In genomic region chr14:21475767-21476525, GRCh38 we compare ENCODE assay signal across 8 cellular contexts. TPM values are rescaled to one million over a fixed set of nuclear protein-coding genes. Genes with fewer than 3 reads are reported as not detected.
DNase-seq lines count a peak whose midpoint lies in the region; ATAC-seq, FAIRE-seq and TF ChIP-seq lines count a peak whose summit lies in the region.

No MANE protein-coding gene starts in this region.

- H3K27me3 ChIP-seq in heart left ventricle (no peaks in the 10 kb centered on the region), K562 (ENCODE audit: control insufficient read depth in 2 of 2, insufficient read depth in 2 of 2, low read length in 2 of 2) (no peaks in the 10 kb centered on the region), lung (ENCODE audit: control insufficient read depth, insufficient read depth) (no peaks in the 10 kb centered on the region), vagina (no peaks in the 10 kb centered on the region)

- WGBS in heart left ventricle, 4 donors = 38 to 42% (median 39%) methylated on average over 10 of the region's 10 CpGs
- 2% methylated on average over 10 of the region's 10 CpGs for WGBS in K562 (ENCODE audit: insufficient coverage, low coverage, missing lambda C conversion rate)
- WGBS in lung, 2 donors = 35 to 42% methylated on average over 10 of the region's 10 CpGs

- DNase-seq in heart left ventricle = no peak
- DNase-seq in Right ventricle myocardium superior = no peak
- peak in 3 of 4 experiments; percentile 8 to 22 (median 11) for DNase-seq in K562 (ENCODE audit: extremely low read depth in 1 of 4, low spot score in 3 of 4)
- DNase-seq in lung (ENCODE audit: low spot score) = no peak
- DNase-seq in vagina (ENCODE audit: extremely low spot score in 2 of 2) = no peak
- DNase-seq in hippocampal formation (lab: John Stamatoyannopoulos, UW) = no peak
- no peak for DNase-seq in AG08395 (ENCODE audit: low spot score)

- H3K9me1 ChIP-seq in K562 (ENCODE audit: control insufficient read depth, insufficient read depth, low read length) = no peaks in the 10 kb centered on the region

- CTCF ChIA-PET in K562 (lab: Yijun Ruan, JAX; ENCODE audit: low intra/inter-chr PET ratio) = no interaction called here

- peak in 1 of 4 donors; percentile 3 for ATAC-seq in heart left ventricle
- no peak for ATAC-seq in Right ventricle myocardium superior (ENCODE audit: poor library complexity)
- ATAC-seq in K562 = peak; percentile 20
- ATAC-seq in lung (ENCODE audit: insufficient read depth, low FRiP score) = no peak
- no peak for ATAC-seq in GM21786 (IDR thresholded peaks at IDR 0.05; ENCODE audit: unreplicated experiment)

- peak overlapping the region; percentile 73 to 83; a peak in 3 of 4 replicates for H3K9ac ChIP-seq in K562 (ENCODE audit: insufficient read depth in 1 of 2, low read depth in 2 of 2, low read length in 2 of 2)

- H4K20me1 ChIP-seq in K562 (replicated peaks; ENCODE audit: control insufficient read depth, insufficient read depth, low read length) = no peaks in the 10 kb centered on the region

- H3K4me2 ChIP-seq in K562 (ENCODE audit: insufficient read depth, low read length) = peak overlapping the region; percentile 85

- no peak for TF ChIP-seq POLR2A in heart left ventricle (IDR thresholded peaks at IDR 0.05)
- no peak for TF ChIP-seq POLR2A in K562 (conservative IDR thresholded peaks at IDR 0.05)
- no peak for TF ChIP-seq POLR2A in vagina (IDR thresholded peaks at IDR 0.05)

- H3K27ac ChIP-seq in heart left ventricle (peak overlapping the region; percentile 11 to 90 (median 82)), K562 (ENCODE audit: extremely low read depth, low read depth, low read length) (peak overlapping the region; percentile 60), lung (ENCODE audit: low read depth in 1 of 2, low read length in 1 of 2) (peak overlapping the region; percentile 51 to 79), vagina (peak overlapping the region; percentile 81)

- peak overlapping the region; percentile 83 for H2AFZ ChIP-seq in K562 (ENCODE audit: low read depth, low read length)

- no peak for TF ChIP-seq RAD21 in K562 (CRISPR knock-in tag; conservative IDR thresholded peaks at IDR 0.05 in 1 of 2, IDR thresholded peaks at IDR 0.05 in 1 of 2)

- TF ChIP-seq EP300 in K562 (IDR thresholded peaks at IDR 0.05; ENCODE audit: low read length) = no peak

- H3K4me3 ChIP-seq in heart left ventricle = peak overlapping the region; percentile 4 to 98 (median 84)
- H3K4me3 ChIP-seq in K562 = peak overlapping the region; percentile 74
- peak overlapping the region; percentile 73 for H3K4me3 ChIP-seq in lung
- H3K4me3 ChIP-seq in vagina = peak overlapping the region; percentile 76 to 92

- BruUV-seq in K562 (replicated peaks; lab: Mats Ljungman, UMichigan) = TSS peak; percentile 73

- peak; percentile 54 for FAIRE-seq in K562 (lab: Jason Lieb, UNC)

- POLR2A ChIA-PET in K562 (lab: Yijun Ruan, JAX) = interaction anchor here (0.6 to 1.8 kb wide), 6 partner anchors 11 to 325 kb away, joined by 3 to 7 read pairs (median 4); partner anchors contain the start of gene CHD8

- intact Hi-C loops in heart left ventricle (cut with DNase I) (loop anchor here in 6 of 10 donors (1.0 to 5.0 kb wide), 7 partner anchors 19 to 94 kb away; partner anchors contain the start of genes CHD8 (in 4 of the 6), METTL3 (in 3 of the 6) and SUPT16H (in 1 of the 6)), Right ventricle myocardium superior (cut with DNase I) (no loop called here), K562 (cut with micrococcal nuclease) (loop anchor here (1.0 to 2.0 kb wide), 2 partner anchors 20 to 35 kb away; partner anchors contain the start of genes CHD8 and METTL3), vagina (cut with DNase I) (no loop called here)

- H3K36me3 ChIP-seq in heart left ventricle (peaks cover 0 to 52% (median 36%) of the 10 kb centered on the region in 9 donors), K562 (ENCODE audit: control insufficient read depth, insufficient read depth, low read length) (peaks cover 13% of the 10 kb centered on the region; the same call in 2 of the 3 replicates), lung (ENCODE audit: control insufficient read depth in 2 of 2, insufficient read depth in 2 of 2, low read length in 2 of 2) (peaks cover 0 to 6% of the 10 kb centered on the region in 2 donors), vagina (peaks cover 0 to 2% of the 10 kb centered on the region in 2 donors)

- peaks cover 7 to 31% (median 19%) of the 10 kb centered on the region in 12 donors for H3K4me1 ChIP-seq in heart left ventricle
- H3K4me1 ChIP-seq in K562 (replicated peaks in 1 of 2; ENCODE audit: control insufficient read depth in 2 of 2, insufficient read depth in 2 of 2, low read length in 2 of 2) = peaks cover 0 to 4% of the 10 kb centered on the region in 2 experiments; a peak in 1 of 5 replicates
- peaks cover 3 to 10% of the 10 kb centered on the region in 2 donors for H3K4me1 ChIP-seq in lung (ENCODE audit: control insufficient read depth in 2 of 2, insufficient read depth in 2 of 2, low read length in 2 of 2)
- H3K4me1 ChIP-seq in vagina = peaks cover 30% of the 10 kb centered on the region

- TF ChIP-seq CTCF in heart left ventricle (IDR thresholded peaks at IDR 0.05) (no peak), K562 (IDR thresholded peaks at IDR 0.05 in 2 of 3, conservative IDR thresholded peaks at IDR 0.05 in 1 of 3; ENCODE audit: insufficient read depth in 2 of 3, low read depth in 1 of 3, low read length in 3 of 3) (no peak), lung (IDR thresholded peaks at IDR 0.05; ENCODE audit: control extremely low read depth, extremely low read depth) (no peak), vagina (IDR thresholded peaks at IDR 0.05) (no peak)

- H3K9me3 ChIP-seq in heart left ventricle (no peaks in the 10 kb centered on the region), K562 (replicated peaks; ENCODE audit: control insufficient read depth, insufficient read depth, low read depth, low read length) (no peaks in the 10 kb centered on the region), lung (ENCODE audit: control insufficient read depth in 2 of 2, insufficient read depth in 1 of 2, low read length in 1 of 2) (no peaks in the 10 kb centered on the region), vagina (no peaks in the 10 kb centered on the region)

- H3K79me2 ChIP-seq in K562 (ENCODE audit: control insufficient read depth, insufficient read depth, low read length) = peaks cover 29% of the 10 kb centered on the region

- in situ Hi-C loops in K562 (cut with MboI) = no loop called here

RNA-seq across cellular contexts. Expression of gene RAB2B, which starts 0.8 kb away (rescaled TPM):
- total RNA-seq in heart left ventricle = 10 to 100 TPM; 13.3 to 24.5 (median 17.2) TPM
- 10 to 100 TPM in 1 of 2 donors, 1 to 10 TPM in 1; 7.0 to 12.6 TPM for polyA plus RNA-seq in heart left ventricle
- 16.9 TPM for total RNA-seq in Right ventricle myocardium superior
- 19.5 and 32.5 TPM in 2 replicates for total RNA-seq in K562 (2011; cell fraction: chromatin; rRNA removed; ENCODE audit: low replicate concordance)
- total RNA-seq in K562 (2011; cell fraction: nucleolus; rRNA removed) = 14.9 and 15.2 TPM in 2 replicates
- total RNA-seq in K562 (2011; cell fraction: nucleoplasm; rRNA removed) = 26.8 and 40.2 TPM in 2 replicates
- 5.5 and 8.3 TPM in 2 replicates for total RNA-seq in K562 (2014; rRNA removed)
- total RNA-seq in K562 (2014; rRNA removed; fragmentation: Illumina TruSeq; extraction: Trizol) = 12.3 and 13.3 TPM in 2 replicates
- total RNA-seq in K562 (2015; rRNA removed; fragmentation: Illumina TruSeq; extraction: Trizol) = 9.1 and 9.5 TPM in 2 replicates
- total RNA-seq in K562 (2021) = 9.8 and 10.5 TPM in 2 replicates
- polyA plus RNA-seq in K562 (2011; rRNA removed) = 18.7 and 19.8 TPM in 2 replicates
- 7.8 and 16.5 TPM in 2 replicates for polyA plus RNA-seq in K562 (2011; cell fraction: cytosol; rRNA removed)
- polyA plus RNA-seq in K562 (2011; cell fraction: nucleus; rRNA removed) = 16.5 and 26.5 TPM in 2 replicates
- 9.4 and 11.5 TPM in 2 replicates for polyA plus RNA-seq in K562 (2012)
- 10.3 and 11.1 TPM in 2 replicates for polyA plus RNA-seq in K562 (2014; fragmentation: Illumina TruSeq; extraction: Trizol)
- 10 to 100 TPM in 1 of 2 experiments, 1 to 10 TPM in 1; 4.6 to 10.2 TPM for polyA plus RNA-seq in K562 (2014; fragmentation: Nextera tagmentation; extraction: Ambion mirVana)
- 8.8 and 11.0 TPM in 2 replicates for polyA plus RNA-seq in K562 (2014; rRNA removed)
- polyA minus RNA-seq in K562 (2011; rRNA and poly(A)+ RNA removed) = 29.4 and 32.3 TPM in 2 replicates
- polyA minus RNA-seq in K562 (2011; cell fraction: cytosol; rRNA and poly(A)+ RNA removed) = 5.9 and 7.5 TPM in 2 replicates
- 8.2 and 16.6 TPM in 2 replicates for polyA minus RNA-seq in K562 (2011; cell fraction: nucleus; rRNA and poly(A)+ RNA removed)
- 10 to 100 TPM; 22.3 to 42.7 TPM for total RNA-seq in lung
- 10 to 100 TPM; 14.8 to 18.5 TPM for polyA plus RNA-seq in lung
- 19.4 TPM for total RNA-seq in vagina

RNA-seq across cellular contexts. Expression of gene TOX4, which starts 1.0 kb away (rescaled TPM):
- 100 to 1,000 TPM in 1 of 9 donors, 10 to 100 TPM in 8; 51.1 to 100 (median 87.4) TPM for total RNA-seq in heart left ventricle
- 10 to 100 TPM; 16.2 to 59.7 TPM for polyA plus RNA-seq in heart left ventricle
- total RNA-seq in Right ventricle myocardium superior = 78.1 TPM
- 34.2 and 45.9 TPM in 2 replicates for total RNA-seq in K562 (2011; cell fraction: chromatin; rRNA removed; ENCODE audit: low replicate concordance)
- 28.7 and 29.0 TPM in 2 replicates for total RNA-seq in K562 (2011; cell fraction: nucleolus; rRNA removed)
- 28.7 and 30.4 TPM in 2 replicates for total RNA-seq in K562 (2011; cell fraction: nucleoplasm; rRNA removed)
- total RNA-seq in K562 (2014; rRNA removed) = 9.9 and 14.0 TPM in 2 replicates
- total RNA-seq in K562 (2014; rRNA removed; fragmentation: Illumina TruSeq; extraction: Trizol) = 23.5 and 29.5 TPM in 2 replicates
- 20.2 and 20.6 TPM in 2 replicates for total RNA-seq in K562 (2015; rRNA removed; fragmentation: Illumina TruSeq; extraction: Trizol)
- total RNA-seq in K562 (2021) = 44.0 and 47.5 TPM in 2 replicates
- polyA plus RNA-seq in K562 (2011; rRNA removed) = 61.8 and 64.1 TPM in 2 replicates
- 58.0 and 70.0 TPM in 2 replicates for polyA plus RNA-seq in K562 (2011; cell fraction: cytosol; rRNA removed)
- polyA plus RNA-seq in K562 (2011; cell fraction: nucleus; rRNA removed) = 55.1 and 55.6 TPM in 2 replicates
- 39.8 and 58.6 TPM in 2 replicates for polyA plus RNA-seq in K562 (2012)
- polyA plus RNA-seq in K562 (2014; fragmentation: Illumina TruSeq; extraction: Trizol) = 46.4 and 61.6 TPM in 2 replicates
- polyA plus RNA-seq in K562 (2014; fragmentation: Nextera tagmentation; extraction: Ambion mirVana) = 10 to 100 TPM; 41.0 to 76.5 TPM
- polyA plus RNA-seq in K562 (2014; rRNA removed) = 33.8 and 34.1 TPM in 2 replicates
- polyA minus RNA-seq in K562 (2011; rRNA and poly(A)+ RNA removed) = 45.4 and 52.8 TPM in 2 replicates
- 18.6 and 19.8 TPM in 2 replicates for polyA minus RNA-seq in K562 (2011; cell fraction: cytosol; rRNA and poly(A)+ RNA removed)
- 10.4 and 14.7 TPM in 2 replicates for polyA minus RNA-seq in K562 (2011; cell fraction: nucleus; rRNA and poly(A)+ RNA removed)
- total RNA-seq in lung = 10 to 100 TPM; 42.8 to 82.9 TPM
- 10 to 100 TPM; 16.4 to 41.3 TPM for polyA plus RNA-seq in lung
- 23.3 TPM for total RNA-seq in vagina

RNA-seq across cellular contexts. Expression of gene CHD8, which starts 20.0 kb away (rescaled TPM):
- total RNA-seq in heart left ventricle (10 to 100 TPM; 24.7 to 56.9 (median 42.3) TPM), Right ventricle myocardium superior (25.5 TPM), K562 (2014; rRNA removed) (34.0 and 37.3 TPM in 2 replicates), K562 (2014; rRNA removed; fragmentation: Illumina TruSeq; extraction: Trizol) (32.8 TPM in 2 replicates), K562 (2015; rRNA removed; fragmentation: Illumina TruSeq; extraction: Trizol) (33.1 and 33.6 TPM in 2 replicates), K562 (2021) (43.5 and 51.2 TPM in 2 replicates), lung (10 to 100 TPM; 71.6 to 79.6 TPM), vagina (61.1 TPM)
- polyA plus RNA-seq in heart left ventricle (10 to 100 TPM; 19.0 to 21.2 TPM), K562 (2011; rRNA removed) (11.1 and 15.3 TPM in 2 replicates), K562 (2014; fragmentation: Illumina TruSeq; extraction: Trizol) (34.5 and 36.9 TPM in 2 replicates), K562 (2014; fragmentation: Nextera tagmentation; extraction: Ambion mirVana) (10 to 100 TPM; 11.8 to 16.8 TPM), K562 (2014; rRNA removed) (18.1 and 18.8 TPM in 2 replicates), lung (10 to 100 TPM; 26.6 to 28.8 TPM)
- total RNA-seq in K562 (2011; cell fraction: chromatin; rRNA removed; ENCODE audit: low replicate concordance) = 106 and 148 TPM in 2 replicates
- total RNA-seq in K562 (2011; cell fraction: nucleolus; rRNA removed) = 49.3 and 52.2 TPM in 2 replicates
- 74.3 and 91.6 TPM in 2 replicates for total RNA-seq in K562 (2011; cell fraction: nucleoplasm; rRNA removed)
- polyA plus RNA-seq in K562 (2011; cell fraction: cytosol; rRNA removed) = 15.5 and 21.4 TPM in 2 replicates
- 56.0 and 87.4 TPM in 2 replicates for polyA plus RNA-seq in K562 (2011; cell fraction: nucleus; rRNA removed)
- 31.9 and 65.0 TPM in 2 replicates for polyA plus RNA-seq in K562 (2012)
- polyA minus RNA-seq in K562 (2011; rRNA and poly(A)+ RNA removed) = 30.5 and 38.1 TPM in 2 replicates
- 28.3 and 38.5 TPM in 2 replicates for polyA minus RNA-seq in K562 (2011; cell fraction: cytosol; rRNA and poly(A)+ RNA removed)
- 24.2 and 39.2 TPM in 2 replicates for polyA minus RNA-seq in K562 (2011; cell fraction: nucleus; rRNA and poly(A)+ RNA removed)

RNA-seq across cellular contexts. Expression of gene METTL3, which starts 35.2 kb away (rescaled TPM):
- total RNA-seq in heart left ventricle (10 to 100 TPM; 21.0 to 37.0 (median 25.2) TPM), Right ventricle myocardium superior (24.3 TPM), K562 (2014; rRNA removed) (47.8 and 61.1 TPM in 2 replicates), K562 (2014; rRNA removed; fragmentation: Illumina TruSeq; extraction: Trizol) (57.7 and 65.7 TPM in 2 replicates), K562 (2015; rRNA removed; fragmentation: Illumina TruSeq; extraction: Trizol) (54.7 and 60.2 TPM in 2 replicates), K562 (2021) (59.0 and 63.3 TPM in 2 replicates), lung (10 to 100 TPM; 40.9 to 77.2 TPM), vagina (71.5 TPM)
- polyA plus RNA-seq in heart left ventricle (10 to 100 TPM; 25.8 to 26.8 TPM), K562 (2011; rRNA removed) (151 and 164 TPM in 2 replicates), K562 (2014; fragmentation: Illumina TruSeq; extraction: Trizol) (68.3 and 74.8 TPM in 2 replicates), K562 (2014; fragmentation: Nextera tagmentation; extraction: Ambion mirVana) (10 to 100 TPM; 42.1 to 66.8 TPM), K562 (2014; rRNA removed) (102 and 115 TPM in 2 replicates), lung (10 to 100 TPM; 34.6 to 47.8 TPM)
- total RNA-seq in K562 (2011; cell fraction: chromatin; rRNA removed; ENCODE audit: low replicate concordance) = 295 and 322 TPM in 2 replicates
- 198 and 212 TPM in 2 replicates for total RNA-seq in K562 (2011; cell fraction: nucleolus; rRNA removed)
- 245 and 280 TPM in 2 replicates for total RNA-seq in K562 (2011; cell fraction: nucleoplasm; rRNA removed)
- 92.2 and 102 TPM in 2 replicates for polyA plus RNA-seq in K562 (2011; cell fraction: cytosol; rRNA removed)
- 670 and 824 TPM in 2 replicates for polyA plus RNA-seq in K562 (2011; cell fraction: nucleus; rRNA removed)
- polyA plus RNA-seq in K562 (2012) = 55.0 and 67.4 TPM in 2 replicates
- polyA minus RNA-seq in K562 (2011; rRNA and poly(A)+ RNA removed) = 77.7 and 80.8 TPM in 2 replicates
- polyA minus RNA-seq in K562 (2011; cell fraction: cytosol; rRNA and poly(A)+ RNA removed) = 30.7 and 37.8 TPM in 2 replicates
- 88.6 and 132 TPM in 2 replicates for polyA minus RNA-seq in K562 (2011; cell fraction: nucleus; rRNA and poly(A)+ RNA removed)

RNA-seq across cellular contexts. Expression of gene SALL2, which starts 50.2 kb away (rescaled TPM):
- total RNA-seq in heart left ventricle = 1 to 10 TPM; 2.5 to 9.4 (median 3.9) TPM
- 1 to 10 TPM; 1.4 to 1.8 TPM for polyA plus RNA-seq in heart left ventricle
- total RNA-seq in Right ventricle myocardium superior = 3.1 TPM
- 8.5 and 20.3 TPM in 2 replicates for total RNA-seq in K562 (2011; cell fraction: chromatin; rRNA removed; ENCODE audit: low replicate concordance)
- total RNA-seq in K562 (2011; cell fraction: nucleolus; rRNA removed) = 11.3 and 18.3 TPM in 2 replicates
- total RNA-seq in K562 (2011; cell fraction: nucleoplasm; rRNA removed) = 14.9 and 17.3 TPM in 2 replicates
- total RNA-seq in K562 (2014; rRNA removed) = 10.0 and 12.1 TPM in 2 replicates
- 11.3 and 12.9 TPM in 2 replicates for total RNA-seq in K562 (2014; rRNA removed; fragmentation: Illumina TruSeq; extraction: Trizol)
- total RNA-seq in K562 (2015; rRNA removed; fragmentation: Illumina TruSeq; extraction: Trizol) = 14.2 and 15.8 TPM in 2 replicates
- 25.9 and 27.6 TPM in 2 replicates for total RNA-seq in K562 (2021)
- polyA plus RNA-seq in K562 (2011; rRNA removed) = 10.0 and 17.5 TPM in 2 replicates
- polyA plus RNA-seq in K562 (2011; cell fraction: cytosol; rRNA removed) = 15.8 and 23.8 TPM in 2 replicates
- 14.0 and 21.8 TPM in 2 replicates for polyA plus RNA-seq in K562 (2011; cell fraction: nucleus; rRNA removed)
- polyA plus RNA-seq in K562 (2012) = 18.9 and 27.8 TPM in 2 replicates
- 30.4 and 35.8 TPM in 2 replicates for polyA plus RNA-seq in K562 (2014; fragmentation: Illumina TruSeq; extraction: Trizol)
- polyA plus RNA-seq in K562 (2014; fragmentation: Nextera tagmentation; extraction: Ambion mirVana) = 1 to 10 TPM; 6.6 to 9.9 TPM
- polyA plus RNA-seq in K562 (2014; rRNA removed) = 12.5 and 13.1 TPM in 2 replicates
- 17.5 and 19.8 TPM in 2 replicates for polyA minus RNA-seq in K562 (2011; rRNA and poly(A)+ RNA removed)
- polyA minus RNA-seq in K562 (2011; cell fraction: cytosol; rRNA and poly(A)+ RNA removed) = 17.4 and 26.1 TPM in 2 replicates
- polyA minus RNA-seq in K562 (2011; cell fraction: nucleus; rRNA and poly(A)+ RNA removed) = 9.0 and 10.7 TPM in 2 replicates
- 10 to 100 TPM in 1 of 2 donors, 1 to 10 TPM in 1; 10.0 to 10.2 TPM for total RNA-seq in lung
- 1 to 10 TPM; 2.9 to 6.1 TPM for polyA plus RNA-seq in lung
- 9.8 TPM for total RNA-seq in vagina

Comparison
In these comparisons a context has a peak if more than half of its experiments do, and no peak if none do; other contexts are left out.
1. intact Hi-C loops: an anchor here in heart left ventricle (1.0 to 5.0 kb wide) and K562 (1.0 to 2.0 kb wide); none called in Right ventricle myocardium superior and vagina.
2. DNase-seq: peak in K562 (3 of 4); none in heart left ventricle (0 of 5), Right ventricle myocardium superior (single experiment), lung (single experiment), vagina (0 of 2), hippocampal formation (0 of 2) and AG08395 (single experiment).
3. Peak in every context shown above with its lines, with median percentiles within 50 percentile points of each other: H3K27ac ChIP-seq and H3K4me3 ChIP-seq.